Comparison of ENCODE assay signal across 8 cellular contexts in the genomic region with DNA sequence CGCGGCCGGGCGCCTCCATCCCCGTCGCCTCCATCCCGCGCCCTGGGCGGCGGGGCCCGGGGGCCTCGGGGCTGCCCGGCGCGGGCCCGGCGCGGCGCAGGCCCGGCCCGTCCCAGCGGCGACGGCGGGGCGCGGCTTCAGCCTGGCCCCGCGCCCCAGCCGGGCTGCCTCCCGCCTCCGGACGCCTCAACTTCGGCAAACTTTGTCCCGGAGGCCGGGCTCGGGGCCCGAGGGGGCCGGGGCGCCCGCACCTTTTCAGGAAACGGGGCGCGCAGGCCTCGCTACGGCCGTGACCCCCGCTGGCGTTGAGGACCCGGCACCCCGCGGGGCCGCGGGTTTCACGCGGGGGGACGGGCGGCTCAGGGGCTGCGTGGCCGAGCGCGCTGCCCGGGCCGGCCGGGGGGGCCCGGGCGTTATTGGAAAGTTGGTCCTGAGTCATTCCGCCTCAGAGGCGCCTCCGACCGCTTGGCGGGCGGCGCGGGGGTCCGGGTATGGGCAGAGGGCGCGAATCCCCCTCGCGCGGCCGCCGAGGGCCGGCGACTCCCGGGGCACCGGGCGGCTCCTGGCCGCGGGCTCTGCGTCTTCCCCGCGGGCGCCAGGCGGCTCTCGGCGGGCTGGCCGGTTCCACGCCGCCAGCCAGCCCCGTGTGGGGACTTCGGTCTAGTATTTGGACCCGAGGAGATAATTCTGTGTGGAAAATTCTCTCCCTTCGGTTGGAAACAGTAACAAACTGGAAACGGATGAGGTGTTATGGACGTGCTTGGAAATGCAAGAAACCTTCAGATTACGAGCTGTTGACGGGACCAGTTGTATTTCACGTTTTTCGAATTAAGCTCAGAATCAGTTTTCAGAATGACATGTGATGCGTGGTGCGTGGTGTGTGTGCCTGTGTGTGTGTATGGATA. TPM values are rescaled to one million over a fixed set of nuclear protein-coding genes. Genes with fewer than 3 reads are reported as not detected.
DNase-seq lines count a peak whose midpoint lies in the region; ATAC-seq and TF ChIP-seq lines count a peak whose summit lies in the region.

No MANE protein-coding gene starts in this region.

- H3K27ac Mint-ChIP-seq in chondrocyte (ENCODE audit: unreplicated experiment) = peak overlapping the region; percentile 72

- no peaks in the 10 kb centered on the region for H3K9me3 Mint-ChIP-seq in chondrocyte (ENCODE audit: low read depth)

- ATAC-seq in HG02852 (IDR thresholded peaks at IDR 0.05; ENCODE audit: unreplicated experiment) = peak; percentile 14
- ATAC-seq in left lobe of liver = peak; percentile 71
- no peak for ATAC-seq in sciatic nerve

- 0 out of 2 replicates have a peak, but pooled peaks have one; percentile 13 for TF ChIP-seq POLR2A in Raji (IDR thresholded peaks at IDR 0.05; ENCODE audit: insufficient read depth, low read depth, low read length)

- no peaks in the 10 kb centered on the region for H3K36me3 Mint-ChIP-seq in chondrocyte (ENCODE audit: low read depth)

- TF ChIP-seq CTCF in chondrocyte (IDR thresholded peaks at IDR 0.05) = peak; percentile 5

- peak overlapping the region; percentile 75 for H3K4me3 Mint-ChIP-seq in chondrocyte (ENCODE audit: unreplicated experiment)

- H3K27me3 Mint-ChIP-seq in chondrocyte (ENCODE audit: low read depth) = no peaks in the 10 kb centered on the region

- intact Hi-C loops in sciatic nerve (cut with DNase I) = loop anchor here (10.0 kb wide), 1 partner anchor 147 kb away; a partner anchor contains a TSS

- DNase-seq in NCI-H146 (lab: John Stamatoyannopoulos, UW) (peak; percentile 40), NCI-H146 treated with DMSO at 0.1 percent for 48 hours (lab: John Stamatoyannopoulos, UW; ENCODE audit: unreplicated experiment) (no peak), chondrocyte (ENCODE audit: low spot score) (peak; percentile 53), left lobe of liver (ENCODE audit: low spot score) (peak; percentile 62), sciatic nerve (ENCODE audit: low spot score) (no peak)
- peak; percentile 11 for DNase-seq in stimulated activated CD8-positive, alpha-beta memory T cell treated with anti-CD3 and anti-CD28 coated beads, Interleukin-12 subunit alpha, Interleukin-12 subunit beta, amount 100 ng/mL, for 4 hours (ENCODE audit: low read depth)

- peaks cover 38% of the 10 kb centered on the region for H3K4me1 Mint-ChIP-seq in chondrocyte (ENCODE audit: low read depth)

RNA-seq across cellular contexts. Expression of a gene that starts 0.7 kb away (rescaled TPM):
- total RNA-seq in chondrocyte (15.0 to 20.1 TPM (median 18.4 TPM) in 3 replicates), left lobe of liver (8.5 TPM), sciatic nerve (18.8 TPM)

Comparison
In these comparisons a context has a peak if more than half of its experiments do, and no peak if none do; other contexts are left out.
1. DNase-seq: peak in NCI-H146 (single experiment), chondrocyte (single experiment), left lobe of liver (single experiment) and stimulated activated CD8-positive, alpha-beta memory T cell treated with anti-CD3 and anti-CD28 coated beads, Interleukin-12 subunit alpha, Interleukin-12 subunit beta, amount 100 ng/mL, for 4 hours (single experiment); none in NCI-H146 treated with DMSO at 0.1 percent for 48 hours (single experiment) and sciatic nerve (single experiment).